2 cellular contexts compared by ENCODE assay signal in genomic region chr6:147660334-147661311, GRCh38.
TF ChIP-seq lines count a peak whose summit lies in the region.

No MANE protein-coding gene starts in this region.

TF ChIP-seq in HepG2, 621 proteins besides CTCF, POLR2A, EP300 and RAD21 (continued from another document and continues in another):
- TF ChIP-seq ZBTB39 (CRISPR knock-in tag; IDR thresholded peaks at IDR 0.05) = no peak
- peak; percentile 49; the same call in 1 of the 2 replicates for TF ChIP-seq POLR2AphosphoS5 (IDR thresholded peaks at IDR 0.05; ENCODE audit: low read depth, low read length)
- no peak for TF ChIP-seq GMEB1 (CRISPR knock-in tag; IDR thresholded peaks at IDR 0.05; ENCODE audit: borderline replicate concordance)
- TF ChIP-seq HNRNPL (IDR thresholded peaks at IDR 0.05; ENCODE audit: low read depth, low read length) = no peak
- TF ChIP-seq SETDB1 (CRISPR knock-in tag; IDR thresholded peaks at IDR 0.05; ENCODE audit: borderline replicate concordance) = no peak
- no peak for TF ChIP-seq NFATC3 (CRISPR knock-in tag; IDR thresholded peaks at IDR 0.05)
- TF ChIP-seq ZNF761 (CRISPR knock-in tag; conservative IDR thresholded peaks at IDR 0.05) = no peak
- no peak for TF ChIP-seq TBX3 (IDR thresholded peaks at IDR 0.05; ENCODE audit: borderline replicate concordance)
- no peak for TF ChIP-seq CHD4 (IDR thresholded peaks at IDR 0.05; ENCODE audit: borderline replicate concordance, low read length)
- no peak for TF ChIP-seq BRD4 (CRISPR knock-in tag; IDR thresholded peaks at IDR 0.05)
- 0 out of 2 replicates have a peak, but pooled peaks have one; percentile 19 for TF ChIP-seq MAX (IDR thresholded peaks at IDR 0.05)
- no peak for TF ChIP-seq ZNF431 (CRISPR knock-in tag; IDR thresholded peaks at IDR 0.05; ENCODE audit: borderline replicate concordance, low read depth)
- TF ChIP-seq ZNF780A (CRISPR knock-in tag; IDR thresholded peaks at IDR 0.05) = no peak
- no peak for TF ChIP-seq CBX2 (IDR thresholded peaks at IDR 0.05; ENCODE audit: low read depth, low read length)
- TF ChIP-seq CBX2 (CRISPR knock-in tag; IDR thresholded peaks at IDR 0.05; ENCODE audit: low read depth) = no peak
- no peak for TF ChIP-seq KAT2B (IDR thresholded peaks at IDR 0.05; ENCODE audit: borderline replicate concordance, low read depth, low read length)
- no peak for TF ChIP-seq KDM5B (CRISPR knock-in tag; IDR thresholded peaks at IDR 0.05; ENCODE audit: borderline replicate concordance)
- no peak for TF ChIP-seq HDAC6 (IDR thresholded peaks at IDR 0.05; ENCODE audit: low read depth, low read length)
- 0 out of 2 replicates have a peak, but pooled peaks have one; percentile 7 for TF ChIP-seq ZNF281 (CRISPR knock-in tag; IDR thresholded peaks at IDR 0.05; ENCODE audit: borderline replicate concordance)
- no peak for TF ChIP-seq SYNCRIP (IDR thresholded peaks at IDR 0.05; ENCODE audit: insufficient read depth, low read depth, low read length)
- no peak for TF ChIP-seq PRPF4 (IDR thresholded peaks at IDR 0.05; ENCODE audit: low read depth, low read length, poor library complexity, severe bottlenecking)
- no peak for TF ChIP-seq EED (CRISPR knock-in tag; IDR thresholded peaks at IDR 0.05)
- no peak for TF ChIP-seq JUND (CRISPR knock-in tag; IDR thresholded peaks at IDR 0.05)
- no peak for TF ChIP-seq ZBTB46 (CRISPR knock-in tag; IDR thresholded peaks at IDR 0.05; ENCODE audit: borderline replicate concordance)

TF ChIP-seq in K562, 482 proteins besides CTCF, POLR2A, EP300 and RAD21 (continued from another document and continues in another):
- TF ChIP-seq USF2 (CRISPR knock-in tag; IDR thresholded peaks at IDR 0.05) (no peak), RBM22 (IDR thresholded peaks at IDR 0.05; ENCODE audit: low read depth, low read length, poor library complexity, severe bottlenecking) (no peak), CEBPB (tag; IDR thresholded peaks at IDR 0.05) (no peak), SFPQ (IDR thresholded peaks at IDR 0.05; ENCODE audit: low read depth, low read length) (no peak), PATZ1 (CRISPR knock-in tag; IDR thresholded peaks at IDR 0.05; ENCODE audit: borderline replicate concordance) (no peak), ZC3H8 (IDR thresholded peaks at IDR 0.05) (no peak), PYGO2 (tag; IDR thresholded peaks at IDR 0.05) (0 out of 2 replicates have a peak, but pooled peaks have one; percentile 19), ZFP91 (CRISPR knock-in tag; IDR thresholded peaks at IDR 0.05) (no peak), ZNF165 (CRISPR knock-in tag; IDR thresholded peaks at IDR 0.05; ENCODE audit: borderline replicate concordance) (no peak), KHSRP (IDR thresholded peaks at IDR 0.05) (no peak), HES1 (IDR thresholded peaks at IDR 0.05; ENCODE audit: low read depth) (no peak), KDM1A (IDR thresholded peaks at IDR 0.05) (no peak; a peak in 1 of 4 replicates), MYBL2 (IDR thresholded peaks at IDR 0.05; ENCODE audit: low read depth) (peak; percentile 34; the same call in 1 of the 2 replicates), MYBL2 (CRISPR knock-in tag; IDR thresholded peaks at IDR 0.05; ENCODE audit: borderline replicate concordance) (no peak), ZFX (CRISPR knock-in tag; IDR thresholded peaks at IDR 0.05) (peak; percentile 23; the same call in 1 of the 2 replicates), ZBTB26 (CRISPR knock-in tag; IDR thresholded peaks at IDR 0.05) (no peak), ZC3H11A (IDR thresholded peaks at IDR 0.05; ENCODE audit: low read depth, low read length) (no peak), FOS (IDR thresholded peaks at IDR 0.05; ENCODE audit: extremely low read depth, insufficient read length) (no peak), PML (IDR thresholded peaks at IDR 0.05; ENCODE audit: low read length) (peak; percentile 80; the same call in 1 of the 2 replicates), ZNF175 (CRISPR knock-in tag; IDR thresholded peaks at IDR 0.05; ENCODE audit: low read depth) (no peak), ZKSCAN3 (CRISPR knock-in tag; IDR thresholded peaks at IDR 0.05) (no peak), NFE2L1 (tag; IDR thresholded peaks at IDR 0.05; ENCODE audit: borderline replicate concordance, low read depth) (no peak), MTF1 (CRISPR knock-in tag; IDR thresholded peaks at IDR 0.05; ENCODE audit: borderline replicate concordance) (no peak), ZFP30 (CRISPR knock-in tag; IDR thresholded peaks at IDR 0.05; ENCODE audit: borderline replicate concordance) (no peak), HDAC8 (tag; IDR thresholded peaks at IDR 0.05) (no peak; the same call in 1 of the 2 replicates), NFRKB (IDR thresholded peaks at IDR 0.05; ENCODE audit: low read depth) (peak; percentile 71; the same call in 1 of the 2 replicates), SRSF9 (IDR thresholded peaks at IDR 0.05; ENCODE audit: borderline replicate concordance, low read depth, low read length) (no peak), HDAC6 (IDR thresholded peaks at IDR 0.05; ENCODE audit: low read depth, low read length) (no peak), RUNX1 (IDR thresholded peaks at IDR 0.05; ENCODE audit: low read depth) (no peak), RFX5 (IDR thresholded peaks at IDR 0.05; ENCODE audit: low read depth, low read length) (no peak), ZNF699 (CRISPR knock-in tag; IDR thresholded peaks at IDR 0.05; ENCODE audit: insufficient replicate concordance) (no peak), FOXP1 (CRISPR knock-in tag; IDR thresholded peaks at IDR 0.05) (no peak), POLR3A (IDR thresholded peaks at IDR 0.05; ENCODE audit: borderline replicate concordance, extremely low read depth, insufficient read depth, insufficient read length) (no peak), RAD51 (IDR thresholded peaks at IDR 0.05; ENCODE audit: borderline replicate concordance, low read depth) (no peak), RFX1 (IDR thresholded peaks at IDR 0.05) (no peak), ZNF586 (CRISPR knock-in tag; conservative IDR thresholded peaks at IDR 0.05) (no peak), DLX4 (CRISPR knock-in tag; IDR thresholded peaks at IDR 0.05) (no peak), RBFOX2 (IDR thresholded peaks at IDR 0.05; ENCODE audit: low read depth, low read length) (peak; percentile 68), SMARCB1 (IDR thresholded peaks at IDR 0.05; ENCODE audit: insufficient read length, low read depth) (no peak), HNRNPH1 (optimal IDR thresholded peaks at IDR 0.05; ENCODE audit: low read depth, low read length) (no peak), ZBTB34 (CRISPR knock-in tag; IDR thresholded peaks at IDR 0.05) (no peak), HBP1 (CRISPR knock-in tag; IDR thresholded peaks at IDR 0.05) (no peak), ZNF3 (CRISPR knock-in tag; IDR thresholded peaks at IDR 0.05) (no peak), PHF20 (IDR thresholded peaks at IDR 0.05; ENCODE audit: partially characterized antibody) (peak; percentile 89), POLR2B (IDR thresholded peaks at IDR 0.05; ENCODE audit: low read depth, partially characterized antibody) (peak; percentile 91), POLR2AphosphoS5 (IDR thresholded peaks at IDR 0.05; ENCODE audit: control insufficient read depth, insufficient read depth, low read depth, low read length) (peak; percentile 93), ZNF707 (CRISPR knock-in tag; conservative IDR thresholded peaks at IDR 0.05) (0 out of 2 replicates have a peak, but pooled peaks have one; percentile 21)
